1 cellular context compared by ENCODE assay signal in the genomic region with DNA sequence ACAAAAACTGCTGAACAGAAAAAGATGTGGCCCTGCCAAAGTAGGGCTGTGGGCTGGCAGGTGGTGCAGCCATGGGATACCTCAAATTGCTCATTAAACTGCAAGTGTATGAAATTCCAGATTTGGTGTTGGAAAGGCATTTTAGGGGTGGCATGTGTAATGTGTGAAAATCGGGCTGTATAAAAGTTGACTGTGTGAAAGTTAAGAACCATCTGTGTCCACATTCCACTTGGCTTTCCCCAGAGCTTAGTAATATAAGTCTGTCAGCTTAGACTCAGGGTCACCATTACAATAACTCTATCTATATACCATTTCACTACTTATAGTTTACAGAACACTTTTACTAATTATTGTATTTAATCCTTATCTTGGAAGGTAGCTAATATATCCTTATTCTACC.
TF ChIP-seq lines count a peak whose summit lies in the region.

No MANE protein-coding gene starts in this region.

TF ChIP-seq in SK-N-SH treated with all-trans-retinoic acid at 6 μM for 48 hours, 23 proteins besides CTCF, POLR2A, EP300 and RAD21 (continued from another document):
- TF ChIP-seq, protein P1, sequence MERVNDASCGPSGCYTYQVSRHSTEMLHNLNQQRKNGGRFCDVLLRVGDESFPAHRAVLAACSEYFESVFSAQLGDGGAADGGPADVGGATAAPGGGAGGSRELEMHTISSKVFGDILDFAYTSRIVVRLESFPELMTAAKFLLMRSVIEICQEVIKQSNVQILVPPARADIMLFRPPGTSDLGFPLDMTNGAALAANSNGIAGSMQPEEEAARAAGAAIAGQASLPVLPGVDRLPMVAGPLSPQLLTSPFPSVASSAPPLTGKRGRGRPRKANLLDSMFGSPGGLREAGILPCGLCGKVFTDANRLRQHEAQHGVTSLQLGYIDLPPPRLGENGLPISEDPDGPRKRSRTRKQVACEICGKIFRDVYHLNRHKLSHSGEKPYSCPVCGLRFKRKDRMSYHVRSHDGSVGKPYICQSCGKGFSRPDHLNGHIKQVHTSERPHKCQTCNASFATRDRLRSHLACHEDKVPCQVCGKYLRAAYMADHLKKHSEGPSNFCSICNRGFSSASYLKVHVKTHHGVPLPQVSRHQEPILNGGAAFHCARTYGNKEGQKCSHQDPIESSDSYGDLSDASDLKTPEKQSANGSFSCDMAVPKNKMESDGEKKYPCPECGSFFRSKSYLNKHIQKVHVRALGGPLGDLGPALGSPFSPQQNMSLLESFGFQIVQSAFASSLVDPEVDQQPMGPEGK (CRISPR knock-in tag; IDR thresholded peaks at IDR 0.05; ENCODE audit: borderline replicate concordance), result no peak
- TF ChIP-seq ZFP3 (CRISPR knock-in tag; IDR thresholded peaks at IDR 0.05), result no peak
- TF ChIP-seq, protein P2, sequence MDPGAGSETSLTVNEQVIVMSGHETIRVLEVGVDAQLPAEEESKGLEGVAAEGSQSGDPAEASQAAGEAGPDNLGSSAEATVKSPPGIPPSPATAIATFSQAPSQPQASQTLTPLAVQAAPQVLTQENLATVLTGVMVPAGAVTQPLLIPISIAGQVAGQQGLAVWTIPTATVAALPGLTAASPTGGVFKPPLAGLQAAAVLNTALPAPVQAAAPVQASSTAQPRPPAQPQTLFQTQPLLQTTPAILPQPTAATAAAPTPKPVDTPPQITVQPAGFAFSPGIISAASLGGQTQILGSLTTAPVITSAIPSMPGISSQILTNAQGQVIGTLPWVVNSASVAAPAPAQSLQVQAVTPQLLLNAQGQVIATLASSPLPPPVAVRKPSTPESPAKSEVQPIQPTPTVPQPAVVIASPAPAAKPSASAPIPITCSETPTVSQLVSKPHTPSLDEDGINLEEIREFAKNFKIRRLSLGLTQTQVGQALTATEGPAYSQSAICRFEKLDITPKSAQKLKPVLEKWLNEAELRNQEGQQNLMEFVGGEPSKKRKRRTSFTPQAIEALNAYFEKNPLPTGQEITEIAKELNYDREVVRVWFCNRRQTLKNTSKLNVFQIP (CRISPR knock-in tag; IDR thresholded peaks at IDR 0.05; ENCODE audit: borderline replicate concordance, low read depth), result no peak
